16 cellular contexts compared by ENCODE assay signal in genomic region chr2:136013962-136014361, GRCh38. TPM values are rescaled to one million over a fixed set of nuclear protein-coding genes. Genes with fewer than 3 reads are reported as not detected.
DNase-seq lines count a peak whose midpoint lies in the region; ATAC-seq and TF ChIP-seq lines count a peak whose summit lies in the region.
"Had no signal": no experiment of that assay in that cellular context is flagged by ENCODE, and none has a peak within 500 bp of the region (broad histone marks: within the 10 kb centered on the region; RNA-seq: fewer than 3 reads in every experiment).

No MANE protein-coding gene starts in this region.

- no peak overlapping the region for H3K27ac ChIP-seq in HUES64 (ENCODE audit: low read depth, low read length)
- no peak overlapping the region for H3K27ac ChIP-seq in CD8-positive, alpha-beta memory T cell (ENCODE audit: low read depth, low read length)
- H3K27ac ChIP-seq: brain microvascular endothelial cell had no signal

- WGBS in HUES64, result 86% methylated on average over 4 of the region's 4 CpGs

- POLR2A ChIA-PET in CD8-positive, alpha-beta memory T cell (lab: Charles Lee), result no interaction called here

- no peak overlapping the region for H3K4me3 Mint-ChIP-seq in dendritic cell treated with granulocyte-macrophage colony-stimulating factor and Interleukin-4, amounts not matched to agents 40 ng/mL and 50 ng/mL, for 4 days
- H3K4me3 Mint-ChIP-seq in CD8-positive, alpha-beta memory T cell, result no peak overlapping the region
- H3K4me3 Mint-ChIP-seq: activated CD8-positive, alpha-beta T cell treated with anti-CD3 and anti-CD28 coated beads for 36 hours; CD4-positive, CD25-positive, alpha-beta regulatory T cell had no signal

- no peaks in the 10 kb centered on the region for H3K27me3 Mint-ChIP-seq in dendritic cell treated with granulocyte-macrophage colony-stimulating factor and Interleukin-4, amounts not matched to agents 40 ng/mL and 50 ng/mL, for 4 days
- no peaks in the 10 kb centered on the region for H3K27me3 Mint-ChIP-seq in CD8-positive, alpha-beta memory T cell
- H3K27me3 Mint-ChIP-seq: activated CD8-positive, alpha-beta T cell treated with anti-CD3 and anti-CD28 coated beads for 36 hours had no signal

- CTCF ChIA-PET in CD8-positive, alpha-beta memory T cell (lab: Charles Lee), result interaction anchor here (0.9 kb wide), 1 partner anchor 10 kb away, joined by 3 read pairs; no protein-coding TSS in a partner anchor

- peaks cover 5% of the 10 kb centered on the region; the same call in 1 of the 2 replicates for H3K4me1 ChIP-seq in HUES64 (ENCODE audit: insufficient read depth, low read length)
- H3K4me1 ChIP-seq in CD8-positive, alpha-beta memory T cell (ENCODE audit: insufficient read depth, low read length), result no peaks in the 10 kb centered on the region

- no peak overlapping the region for H3K4me3 ChIP-seq in HUES64 (ENCODE audit: low read length)
- H3K4me3 ChIP-seq in retinal pigment epithelial cell (ENCODE audit: low read length), result no peak overlapping the region
- H3K4me3 ChIP-seq in CD8-positive, alpha-beta memory T cell (ENCODE audit: low read length), result no peak overlapping the region

- intact Hi-C loops in dendritic cell treated with granulocyte-macrophage colony-stimulating factor and Interleukin-4, amounts not matched to agents 40 ng/mL and 50 ng/mL, for 4 days (cut with micrococcal nuclease), result no loop called here

- peak overlapping the region; percentile 66 for H3K27ac Mint-ChIP-seq in dendritic cell treated with granulocyte-macrophage colony-stimulating factor and Interleukin-4, amounts not matched to agents 40 ng/mL and 50 ng/mL, for 4 days
- peak overlapping the region in 2 of 8 donors; percentile 65 to 66 for H3K27ac Mint-ChIP-seq in CD8-positive, alpha-beta memory T cell
- H3K27ac Mint-ChIP-seq: activated CD8-positive, alpha-beta T cell treated with anti-CD3 and anti-CD28 coated beads for 36 hours had no signal

- no peaks in the 10 kb centered on the region for H3K36me3 ChIP-seq in HUES64 (ENCODE audit: insufficient read depth, low read length)
- no peaks in the 10 kb centered on the region for H3K36me3 ChIP-seq in CD8-positive, alpha-beta memory T cell (ENCODE audit: insufficient read depth, low read length)
- H3K36me3 ChIP-seq: brain microvascular endothelial cell had no signal

- no peaks in the 10 kb centered on the region for H3K27me3 ChIP-seq in HUES64 (ENCODE audit: insufficient read depth, low read length)
- H3K27me3 ChIP-seq in CD8-positive, alpha-beta memory T cell (ENCODE audit: insufficient read depth, low read length, poor library complexity, severe bottlenecking), result no peaks in the 10 kb centered on the region
- H3K27me3 ChIP-seq: brain microvascular endothelial cell had no signal

- no peaks in the 10 kb centered on the region for H3K9me3 Mint-ChIP-seq in dendritic cell treated with granulocyte-macrophage colony-stimulating factor and Interleukin-4, amounts not matched to agents 40 ng/mL and 50 ng/mL, for 4 days
- H3K9me3 Mint-ChIP-seq in CD8-positive, alpha-beta memory T cell, result no peaks in the 10 kb centered on the region
- H3K9me3 Mint-ChIP-seq: activated CD8-positive, alpha-beta T cell treated with anti-CD3 and anti-CD28 coated beads for 36 hours had no signal

- H3K36me3 Mint-ChIP-seq in dendritic cell treated with granulocyte-macrophage colony-stimulating factor and Interleukin-4, amounts not matched to agents 40 ng/mL and 50 ng/mL, for 4 days (ENCODE audit: low read depth), result no peaks in the 10 kb centered on the region
- no peaks in the 10 kb centered on the region for H3K36me3 Mint-ChIP-seq in CD8-positive, alpha-beta memory T cell
- H3K36me3 Mint-ChIP-seq: CD4-positive, CD25-positive, alpha-beta regulatory T cell had no signal

- ATAC-seq in left lobe of liver, result peak; percentile 68
- ATAC-seq in GM19395 (IDR thresholded peaks at IDR 0.05; ENCODE audit: unreplicated experiment), result no peak
- ATAC-seq: activated CD8-positive, alpha-beta T cell treated with anti-CD3 and anti-CD28 coated beads for 36 hours; stimulated activated naive CD8-positive, alpha-beta T cell treated with anti-CD3 and anti-CD28 coated beads, Interleukin-15, Interleukin-2, amounts not matched to agents 100 U/mL and 50 U/mL, for 24 hours had no signal

- H3K9me3 ChIP-seq in HUES64 (ENCODE audit: insufficient read depth, low read depth, low read length), result no peaks in the 10 kb centered on the region
- H3K9me3 ChIP-seq in CD8-positive, alpha-beta memory T cell (ENCODE audit: low read length), result no peaks in the 10 kb centered on the region

- peaks cover 51% of the 10 kb centered on the region for H3K4me1 Mint-ChIP-seq in dendritic cell treated with granulocyte-macrophage colony-stimulating factor and Interleukin-4, amounts not matched to agents 40 ng/mL and 50 ng/mL, for 4 days (ENCODE audit: low read depth)
- H3K4me1 Mint-ChIP-seq in CD8-positive, alpha-beta memory T cell, result peaks cover 25 to 42% (median 29%) of the 10 kb centered on the region in 3 donors

- H3K9ac ChIP-seq in HUES64 (ENCODE audit: low read depth, low read length), result 0 out of 2 replicates have a peak overlapping the region, but pooled peaks have one; percentile 6

- TF ChIP-seq CTCF in retinal pigment epithelial cell (conservative IDR thresholded peaks at IDR 0.05; ENCODE audit: low read depth, low read length), result peak; percentile 11

- DNase-seq in left lobe of liver (ENCODE audit: low spot score) (no peak), retinal pigment epithelial cell (ENCODE audit: low read depth) (no peak), hippocampal formation (lab: John Stamatoyannopoulos, UW) (no peak)
- no peak for DNase-seq in CD8-positive, alpha-beta memory T cell
- DNase-seq: activated CD8-positive, alpha-beta T cell treated with anti-CD3 and anti-CD28 coated beads for 36 hours; activated gamma-delta T cell; brain microvascular endothelial cell; CD4-positive, CD25-positive, alpha-beta regulatory T cell; erythroblast; GF-D8; NCI-H1092 treated with DMSO at 0.1 percent for 48 hours; retina; stimulated activated naive CD8-positive, alpha-beta T cell treated with anti-CD3 and anti-CD28 coated beads, Interleukin-15, Interleukin-2, amounts not matched to agents 100 U/mL and 50 U/mL, for 24 hours had no signal

RNA-seq across cellular contexts. Expression of gene DARS1, which starts 28.5 kb away (rescaled TPM):
- polyA plus RNA-seq in HUES64 (2013, experiment 1 of 2), result 78.5 TPM
- 93.1 TPM for polyA plus RNA-seq in HUES64 (2013, experiment 2 of 2)
- 19.9 TPM for total RNA-seq in left lobe of liver
- 100 to 1,000 TPM; 143 to 146 TPM for total RNA-seq in CD8-positive, alpha-beta memory T cell
- polyA plus RNA-seq in CD8-positive, alpha-beta memory T cell, result 102 TPM
